In genomic region chr17:37300683-37301082, GRCh38 we compare ENCODE assay signal across 12 cellular contexts.
DNase-seq lines count a peak whose midpoint lies in the region; ATAC-seq and TF ChIP-seq lines count a peak whose summit lies in the region.
"Had no signal": no experiment of that assay in that cellular context is flagged by ENCODE, and none has a peak within 500 bp of the region (broad histone marks: within the 10 kb centered on the region; RNA-seq: fewer than 3 reads in every experiment).

No MANE protein-coding gene starts in this region.

- no peak overlapping the region for H4K5ac ChIP-seq in mesendoderm (ENCODE audit: low read length)

- no peaks in the 10 kb centered on the region for H3K27me3 Mint-ChIP-seq in nephron (ENCODE audit: low read depth)
- H3K27me3 Mint-ChIP-seq: B cell had no signal

- TF ChIP-seq CTCF in fibroblast of the aortic adventitia (IDR thresholded peaks at IDR 0.05; ENCODE audit: insufficient read depth, low read length) (no peak), nephron (IDR thresholded peaks at IDR 0.05; ENCODE audit: unreplicated experiment in 3 of 3) (no peak)

- no peak overlapping the region for H3K23ac ChIP-seq in mesendoderm (ENCODE audit: low read length)

- in situ Hi-C loops in G401 (cut with HindIII; ENCODE audit: low sequenced_read_pairs): no loop called here

- H3K18ac ChIP-seq in mesendoderm (ENCODE audit: low read length): no peak overlapping the region

- no peak overlapping the region for H3K4me3 Mint-ChIP-seq in nephron
- H3K4me3 Mint-ChIP-seq: B cell had no signal

- no CpG with 5 or more reads among the region's 2 CpGs for WGBS in mesendoderm (ENCODE audit: extremely low coverage, insufficient coverage, low lambda C conversion rate)

- peaks cover 12% of the 10 kb centered on the region for H3K79me2 ChIP-seq in mesendoderm (ENCODE audit: control insufficient read depth, insufficient read depth, low read length)

- no peak overlapping the region for H2BK15ac ChIP-seq in mesendoderm (replicated peaks; ENCODE audit: low read depth)

- DNase-seq in G401 (ENCODE audit: low spot score) (peak; percentile 51), SK-N-MC (ENCODE audit: low read depth, low spot score) (no peak), fibroblast of the aortic adventitia (ENCODE audit: low read depth) (peak; percentile 22), NCI-H2029 treated with DMSO at 0.1 percent for 48 hours (lab: John Stamatoyannopoulos, UW) (no peak), MV-4-11 (lab: John Stamatoyannopoulos, UW) (no peak), mesendoderm (no peak)
- DNase-seq: activated gamma-delta T cell treated with Interleukin-2 at 50 U/mL for 16 hours, transverse colon, WERI-Rb-1 had no signal

- H3K36me3 Mint-ChIP-seq in nephron (ENCODE audit: low read depth): peaks cover 12% of the 10 kb centered on the region

- H3K27ac ChIP-seq in SK-N-MC (peak overlapping the region; percentile 82), mesendoderm (ENCODE audit: low read depth, low read length) (no peak overlapping the region)
- H3K27ac ChIP-seq: transverse colon, WERI-Rb-1 had no signal

- peak overlapping the region; percentile 64 for H3K9ac ChIP-seq in SK-N-MC (ENCODE audit: insufficient read length)
- H3K9ac ChIP-seq in mesendoderm (ENCODE audit: low read length): no peak overlapping the region

- H2AK5ac ChIP-seq in mesendoderm (ENCODE audit: low read length): no peak overlapping the region

- no peak overlapping the region for H2BK120ac ChIP-seq in mesendoderm (ENCODE audit: low read depth, low read length)

- H3K27me3 ChIP-seq in mesendoderm (ENCODE audit: insufficient read depth, low read length, poor library complexity): no peaks in the 10 kb centered on the region
- H3K27me3 ChIP-seq: transverse colon had no signal

- H4K8ac ChIP-seq in mesendoderm (ENCODE audit: low read depth, low read length): no peak overlapping the region

- H2BK5ac ChIP-seq in mesendoderm (ENCODE audit: low read length): no peak overlapping the region

- H3K27ac Mint-ChIP-seq in nephron: peak overlapping the region in 2 of 3 experiments; percentile 10 to 63
- H3K27ac Mint-ChIP-seq: B cell had no signal

- no peaks in the 10 kb centered on the region for H3K9me3 Mint-ChIP-seq in nephron

- no peak for ATAC-seq in GM18511 (IDR thresholded peaks at IDR 0.05; ENCODE audit: unreplicated experiment)

- H3K4me3 ChIP-seq in SK-N-MC (peak overlapping the region; percentile 63), fibroblast of the aortic adventitia (ENCODE audit: low read depth, low read length) (peak overlapping the region; percentile 22), mesendoderm (ENCODE audit: low read length) (no peak overlapping the region)
- H3K4me3 ChIP-seq: transverse colon had no signal

- H3K36me3 ChIP-seq in SK-N-MC (ENCODE audit: insufficient read depth, low read length) (peaks cover 4% of the 10 kb centered on the region), mesendoderm (ENCODE audit: control insufficient read depth, insufficient read depth, low read length) (peaks cover 3% of the 10 kb centered on the region)

- H3K4me2 ChIP-seq in mesendoderm (ENCODE audit: low read length): no peak overlapping the region

- peaks cover 12% of the 10 kb centered on the region for H3K79me1 ChIP-seq in mesendoderm (ENCODE audit: low read length)

- no peaks in the 10 kb centered on the region for H3K9me3 ChIP-seq in SK-N-MC (ENCODE audit: low read depth, low read length)
- H3K9me3 ChIP-seq: transverse colon had no signal

- H3K4me1 ChIP-seq in mesendoderm (ENCODE audit: control insufficient read depth, low read depth, low read length): peaks cover 7% of the 10 kb centered on the region

- no peak overlapping the region for H3K4ac ChIP-seq in mesendoderm (ENCODE audit: low read depth, low read length)

- H3K56ac ChIP-seq in mesendoderm (ENCODE audit: low read length): no peak overlapping the region

- H3K4me1 Mint-ChIP-seq in nephron: peaks cover 30% of the 10 kb centered on the region
- H3K4me1 Mint-ChIP-seq: B cell had no signal

Comparison
In these comparisons a context has a peak if more than half of its experiments do, and no peak if none do; other contexts are left out.
1. DNase-seq: peak in G401 (single experiment) and fibroblast of the aortic adventitia (single experiment); none in SK-N-MC (single experiment), NCI-H2029 treated with DMSO at 0.1 percent for 48 hours (single experiment), MV-4-11 (single experiment) and mesendoderm (single experiment).